Comparison of ENCODE assay signal across 12 cellular contexts in the genomic region with DNA sequence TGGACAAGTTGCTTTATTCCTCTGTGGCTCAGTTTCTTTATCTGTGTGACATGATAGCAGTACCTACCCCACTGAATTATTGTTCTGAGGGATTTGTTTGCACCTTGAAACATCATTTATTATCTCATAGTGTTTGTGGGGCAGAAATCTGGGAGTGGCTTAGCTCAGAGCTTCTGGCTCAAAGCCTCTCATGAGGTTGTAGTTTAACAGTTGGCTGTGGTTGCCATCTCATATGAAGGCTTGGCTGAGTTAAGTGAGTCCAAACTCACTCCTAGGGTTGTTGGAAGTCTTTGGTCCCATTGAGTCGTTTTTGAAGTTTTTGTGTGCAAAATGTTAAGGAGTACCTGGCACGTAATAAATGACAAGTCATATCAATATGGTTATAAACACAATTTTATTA. TPM values are rescaled to one million over a fixed set of nuclear protein-coding genes. Genes with fewer than 3 reads are reported as not detected.
"Had no signal": no experiment of that assay in that cellular context is flagged by ENCODE, and none has a peak within 500 bp of the region (broad histone marks: within the 10 kb centered on the region; RNA-seq: fewer than 3 reads in every experiment).

No MANE protein-coding gene starts in this region.

- ATAC-seq: GM23338, HCT116 had no signal

- H2AFZ ChIP-seq: GM23248, GM23338 had no signal

- H3K9me3 ChIP-seq: HAP-1 had no signal

- H3K36me3 ChIP-seq: HAP-1 had no signal

- H3K4me3 ChIP-seq: GM23248, GM23338, HAP-1 had no signal

- H3K4me2 ChIP-seq: GM23338 had no signal

- DNase-seq: GM23248, GOT3, H7, H9, HCEC 1CT, HFFc6 had no signal

- H3K27ac ChIP-seq: GM23248 had no signal

- H3K4me1 ChIP-seq: HAP-1 had no signal

- H3K9ac ChIP-seq: GM23248 had no signal

- FAIRE-seq: H1, H54 had no signal

RNA-seq across cellular contexts. Expression of a gene that starts 3.6 kb away (rescaled TPM):
- total RNA-seq: GM23248, HFFc6 had no signal

RNA-seq across cellular contexts. Expression of a gene that starts 45.4 kb away (rescaled TPM):
- total RNA-seq: GM23248, GM23338, H4, HFFc6 had no signal
- polyA plus RNA-seq: GM23248 had no signal
